ENCODE assay signal across 14 cellular contexts in genomic region chr5:125295405-125295872, GRCh38.
DNase-seq lines count a peak whose midpoint lies in the region; ATAC-seq and TF ChIP-seq lines count a peak whose summit lies in the region.
"Had no signal": no experiment of that assay in that cellular context is flagged by ENCODE, and none has a peak within 500 bp of the region (broad histone marks: within the 10 kb centered on the region; RNA-seq: fewer than 3 reads in every experiment).

No MANE protein-coding gene starts in this region.

- H3K27me3 Mint-ChIP-seq in activated CD4-positive, alpha-beta T cell treated with anti-CD3 and anti-CD28 coated beads, Interleukin-2, amount 10 ng/mL, durations not matched to agents 7 days and 5 days = no peaks in the 10 kb centered on the region
- H3K27me3 Mint-ChIP-seq: dendritic cell treated with granulocyte-macrophage colony-stimulating factor and Interleukin-4, amounts not matched to agents 40 ng/mL and 50 ng/mL, for 4 days had no signal

- CTCF ChIA-PET in activated CD4-positive, alpha-beta T cell treated with anti-CD3 and anti-CD28 coated beads, Interleukin-2, amount 10 ng/mL, durations not matched to agents 7 days and 5 days (lab: Charles Lee) = no interaction called here

- no peak overlapping the region for H3K4me3 ChIP-seq in RWPE2 (ENCODE audit: severe bottlenecking)
- H3K4me3 ChIP-seq in fibroblast of pulmonary artery (replicated peaks; ENCODE audit: low read depth, low read length) = no peak overlapping the region
- H3K4me3 ChIP-seq: SJSA1 had no signal

- in situ Hi-C loops in Caki2 (cut with HindIII; ENCODE audit: low pct_unique_long_range_greater_than_20kb, low sequenced_read_pairs) = no loop called here

- H3K36me3 ChIP-seq in RWPE2 (ENCODE audit: low read depth) = no peaks in the 10 kb centered on the region
- H3K36me3 ChIP-seq: SJSA1 had no signal

- POLR2A ChIA-PET in activated CD4-positive, alpha-beta T cell treated with anti-CD3 and anti-CD28 coated beads, Interleukin-2, amount 10 ng/mL, durations not matched to agents 7 days and 5 days (lab: Charles Lee) = no interaction called here

- TF ChIP-seq CTCF in RWPE2 (IDR thresholded peaks at IDR 0.05; ENCODE audit: poor library complexity, severe bottlenecking) = no peak
- TF ChIP-seq CTCF in fibroblast of pulmonary artery (IDR thresholded peaks at IDR 0.05; ENCODE audit: low read length, missing control alignments) = no peak

- no peaks in the 10 kb centered on the region for H3K4me1 Mint-ChIP-seq in activated CD4-positive, alpha-beta T cell treated with anti-CD3 and anti-CD28 coated beads, Interleukin-2, amount 10 ng/mL, durations not matched to agents 7 days and 5 days

- H3K27ac Mint-ChIP-seq in activated CD4-positive, alpha-beta T cell treated with anti-CD3 and anti-CD28 coated beads, Interleukin-2, amount 10 ng/mL, durations not matched to agents 7 days and 5 days = no peak overlapping the region
- H3K27ac Mint-ChIP-seq: dendritic cell treated with granulocyte-macrophage colony-stimulating factor and Interleukin-4, amounts not matched to agents 40 ng/mL and 50 ng/mL, for 4 days had no signal

- H3K27me3 ChIP-seq in RWPE2 (ENCODE audit: insufficient read depth, poor library complexity, severe bottlenecking) = no peaks in the 10 kb centered on the region
- H3K27me3 ChIP-seq: SJSA1 had no signal

- no peaks in the 10 kb centered on the region for H3K36me3 Mint-ChIP-seq in activated CD4-positive, alpha-beta T cell treated with anti-CD3 and anti-CD28 coated beads, Interleukin-2, amount 10 ng/mL, durations not matched to agents 7 days and 5 days (ENCODE audit: low read depth)

- peaks cover 2% of the 10 kb centered on the region for H3K9me3 ChIP-seq in RWPE2 (ENCODE audit: severe bottlenecking)
- H3K9me3 ChIP-seq: SJSA1 had no signal

- peak; percentile 64 for ATAC-seq in RWPE2 (ENCODE audit: low read depth)
- ATAC-seq in HG03469 (IDR thresholded peaks at IDR 0.05; ENCODE audit: unreplicated experiment) = no peak

- peak overlapping the region; percentile 6 for H3K27ac ChIP-seq in RWPE2 (ENCODE audit: poor library complexity, severe bottlenecking)
- H3K27ac ChIP-seq: SJSA1 had no signal

- no peak overlapping the region for H3K4me3 Mint-ChIP-seq in activated CD4-positive, alpha-beta T cell treated with anti-CD3 and anti-CD28 coated beads, Interleukin-2, amount 10 ng/mL, durations not matched to agents 7 days and 5 days
- H3K4me3 Mint-ChIP-seq: dendritic cell treated with granulocyte-macrophage colony-stimulating factor and Interleukin-4, amounts not matched to agents 40 ng/mL and 50 ng/mL, for 4 days; nephron had no signal

- peaks cover 11% of the 10 kb centered on the region for H3K4me1 ChIP-seq in RWPE2 (ENCODE audit: insufficient read depth, poor library complexity, severe bottlenecking)

- H3K9me3 Mint-ChIP-seq in activated CD4-positive, alpha-beta T cell treated with anti-CD3 and anti-CD28 coated beads, Interleukin-2, amount 10 ng/mL, durations not matched to agents 7 days and 5 days = no peaks in the 10 kb centered on the region
- H3K9me3 Mint-ChIP-seq: dendritic cell treated with granulocyte-macrophage colony-stimulating factor and Interleukin-4, amounts not matched to agents 40 ng/mL and 50 ng/mL, for 4 days; nephron had no signal

- DNase-seq in Caki2 (ENCODE audit: low read depth) = peak; percentile 34
- peak; percentile 15 for DNase-seq in HCEC 1CT
- DNase-seq in RWPE2 (ENCODE audit: low spot score) = no peak
- peak; percentile 50 for DNase-seq in fibroblast of pulmonary artery (ENCODE audit: low read depth)
- DNase-seq in activated CD4-positive, alpha-beta T cell treated with anti-CD3 and anti-CD28 coated beads, Interleukin-2, amount 10 ng/mL, durations not matched to agents 7 days and 5 days = no peak
- DNase-seq in activated CD4-positive, alpha-beta T cell treated with anti-CD3 and anti-CD28 coated beads for 48 hours = no peak
- DNase-seq in activated gamma-delta T cell treated with Interleukin-2 at 50 U/mL for 16 hours = no peak
- DNase-seq: activated T-cell treated with anti-CD3 and anti-CD28 coated beads for 4 hours, left ventricle myocardium superior, NCI-H510A treated with DMSO at 0.1 percent for 48 hours had no signal

Comparison
In these comparisons a context has a peak if more than half of its experiments do, and no peak if none do; other contexts are left out.
1. DNase-seq: peak in Caki2 (single experiment), HCEC 1CT (single experiment) and fibroblast of pulmonary artery (single experiment); none in RWPE2 (single experiment), activated CD4-positive, alpha-beta T cell treated with anti-CD3 and anti-CD28 coated beads, Interleukin-2, amount 10 ng/mL, durations not matched to agents 7 days and 5 days (single experiment), activated CD4-positive, alpha-beta T cell treated with anti-CD3 and anti-CD28 coated beads for 48 hours (single experiment) and activated gamma-delta T cell treated with Interleukin-2 at 50 U/mL for 16 hours (single experiment).